ENCODE assay signal across 1 cellular context in genomic region chr2:230874456-230874855, GRCh38.
TF ChIP-seq lines count a peak whose summit lies in the region.

No MANE protein-coding gene starts in this region.

TF ChIP-seq in GM12878, 131 proteins besides CTCF, POLR2A, EP300 and RAD21 (continued from another document):
- TF ChIP-seq ZNF592 (IDR thresholded peaks at IDR 0.05) (no peak), NBN (IDR thresholded peaks at IDR 0.05) (no peak), RB1 (IDR thresholded peaks at IDR 0.05; ENCODE audit: borderline replicate concordance) (no peak), BCL3 (IDR thresholded peaks at IDR 0.05; ENCODE audit: borderline replicate concordance, insufficient read depth, low read depth, low read length, poor library complexity, severe bottlenecking) (no peak), CREM (IDR thresholded peaks at IDR 0.05; ENCODE audit: low read depth) (no peak), PBX3 (IDR thresholded peaks at IDR 0.05; ENCODE audit: insufficient replicate concordance, low read depth, low read length) (no peak), POLR2AphosphoS2 (IDR thresholded peaks at IDR 0.05; ENCODE audit: low read depth, low read length) (no peak), SMC3 (IDR thresholded peaks at IDR 0.05; ENCODE audit: borderline replicate concordance, low read length) (no peak), POLR2AphosphoS5 (IDR thresholded peaks at IDR 0.05; ENCODE audit: low read length) (no peak), BCL11A (IDR thresholded peaks at IDR 0.05; ENCODE audit: low read depth, low read length) (no peak), IRF5 (IDR thresholded peaks at IDR 0.05; ENCODE audit: borderline replicate concordance) (no peak), SIX5 (IDR thresholded peaks at IDR 0.05; ENCODE audit: low read depth, low read length, severe bottlenecking) (no peak), DPF2 (IDR thresholded peaks at IDR 0.05) (no peak), USF2 (IDR thresholded peaks at IDR 0.05; ENCODE audit: borderline replicate concordance, low read depth, low read length) (no peak), SRF (IDR thresholded peaks at IDR 0.05; ENCODE audit: low read depth in 2 of 2, low read length in 2 of 2) (no peak), WRNIP1 (IDR thresholded peaks at IDR 0.05; ENCODE audit: borderline replicate concordance, low read depth, low read length) (no peak), TBL1XR1 (IDR thresholded peaks at IDR 0.05; ENCODE audit: low read depth, low read length) (no peak)
